In the genomic region with DNA sequence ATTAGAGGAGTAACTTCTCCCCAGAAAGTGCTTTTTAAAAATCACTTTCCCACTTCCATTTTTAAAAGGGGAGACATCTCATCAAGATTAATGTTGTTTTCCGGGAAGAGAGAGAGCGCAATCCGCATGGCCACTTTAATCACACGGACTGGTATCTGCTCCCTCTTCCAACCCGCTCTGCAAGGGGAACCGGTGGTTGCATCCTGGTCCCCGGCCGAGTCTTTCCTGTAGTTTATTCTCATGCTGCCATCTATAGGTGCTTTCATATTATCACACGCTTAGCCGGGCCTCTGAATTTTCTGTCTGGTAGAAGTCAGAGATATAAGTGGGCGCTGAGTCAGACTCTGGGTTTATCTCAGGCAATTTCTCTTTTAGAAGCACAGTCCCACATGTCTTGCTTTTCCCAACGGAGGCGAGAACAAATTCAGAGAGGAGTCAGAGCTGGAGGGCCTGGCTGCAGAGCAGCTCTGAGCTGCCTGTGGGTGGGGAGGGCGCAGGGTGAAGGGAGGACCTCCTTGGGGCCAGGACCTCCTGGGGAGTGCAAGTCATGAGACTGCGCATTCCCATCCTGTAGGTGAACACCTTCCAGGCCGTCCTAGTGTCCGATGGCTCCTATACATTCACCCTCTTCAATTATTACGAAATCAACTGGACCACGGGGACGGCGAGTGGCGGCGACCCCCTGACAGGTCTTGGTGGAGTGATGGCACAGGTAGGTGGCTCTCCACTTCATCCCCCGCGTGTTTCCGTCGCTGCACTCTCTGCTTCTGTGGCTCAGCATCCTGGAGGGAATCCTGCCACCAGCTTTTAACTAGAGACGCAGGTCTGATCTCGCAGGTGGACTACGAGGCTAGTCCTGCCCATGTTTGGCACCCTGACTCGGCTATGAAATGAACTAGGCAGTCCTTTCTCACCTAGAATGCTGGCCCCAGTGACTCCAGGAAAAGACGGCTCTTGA, we compare ENCODE assay signal across 1 cellular context.
TF ChIP-seq lines count a peak whose summit lies in the region.

No MANE protein-coding gene starts in this region.

TF ChIP-seq in HEK293, 187 proteins besides CTCF, POLR2A, EP300 and RAD21 (continued from another document):
- peak; percentile 89 for TF ChIP-seq ZBTB20 (tag by site-specific recombination; IDR thresholded peaks at IDR 0.05)
- peak; percentile 34; the same call in 1 of the 2 replicates for TF ChIP-seq ZFP69B (tag by site-specific recombination; IDR thresholded peaks at IDR 0.05)
- TF ChIP-seq ZNF692 (tag by site-specific recombination; IDR thresholded peaks at IDR 0.05) = peak; percentile 82
- no peak for TF ChIP-seq KLF9 (tag by site-specific recombination; IDR thresholded peaks at IDR 0.05; ENCODE audit: low read depth)
